In genomic region chr13:94416454-94417080, GRCh38 we compare ENCODE assay signal across 1 cellular context.
TF ChIP-seq lines count a peak whose summit lies in the region.

No MANE protein-coding gene starts in this region.

TF ChIP-seq in HepG2, 621 proteins besides CTCF, POLR2A, EP300 and RAD21 (continued from another document and continues in another):
- TF ChIP-seq, protein P1, sequence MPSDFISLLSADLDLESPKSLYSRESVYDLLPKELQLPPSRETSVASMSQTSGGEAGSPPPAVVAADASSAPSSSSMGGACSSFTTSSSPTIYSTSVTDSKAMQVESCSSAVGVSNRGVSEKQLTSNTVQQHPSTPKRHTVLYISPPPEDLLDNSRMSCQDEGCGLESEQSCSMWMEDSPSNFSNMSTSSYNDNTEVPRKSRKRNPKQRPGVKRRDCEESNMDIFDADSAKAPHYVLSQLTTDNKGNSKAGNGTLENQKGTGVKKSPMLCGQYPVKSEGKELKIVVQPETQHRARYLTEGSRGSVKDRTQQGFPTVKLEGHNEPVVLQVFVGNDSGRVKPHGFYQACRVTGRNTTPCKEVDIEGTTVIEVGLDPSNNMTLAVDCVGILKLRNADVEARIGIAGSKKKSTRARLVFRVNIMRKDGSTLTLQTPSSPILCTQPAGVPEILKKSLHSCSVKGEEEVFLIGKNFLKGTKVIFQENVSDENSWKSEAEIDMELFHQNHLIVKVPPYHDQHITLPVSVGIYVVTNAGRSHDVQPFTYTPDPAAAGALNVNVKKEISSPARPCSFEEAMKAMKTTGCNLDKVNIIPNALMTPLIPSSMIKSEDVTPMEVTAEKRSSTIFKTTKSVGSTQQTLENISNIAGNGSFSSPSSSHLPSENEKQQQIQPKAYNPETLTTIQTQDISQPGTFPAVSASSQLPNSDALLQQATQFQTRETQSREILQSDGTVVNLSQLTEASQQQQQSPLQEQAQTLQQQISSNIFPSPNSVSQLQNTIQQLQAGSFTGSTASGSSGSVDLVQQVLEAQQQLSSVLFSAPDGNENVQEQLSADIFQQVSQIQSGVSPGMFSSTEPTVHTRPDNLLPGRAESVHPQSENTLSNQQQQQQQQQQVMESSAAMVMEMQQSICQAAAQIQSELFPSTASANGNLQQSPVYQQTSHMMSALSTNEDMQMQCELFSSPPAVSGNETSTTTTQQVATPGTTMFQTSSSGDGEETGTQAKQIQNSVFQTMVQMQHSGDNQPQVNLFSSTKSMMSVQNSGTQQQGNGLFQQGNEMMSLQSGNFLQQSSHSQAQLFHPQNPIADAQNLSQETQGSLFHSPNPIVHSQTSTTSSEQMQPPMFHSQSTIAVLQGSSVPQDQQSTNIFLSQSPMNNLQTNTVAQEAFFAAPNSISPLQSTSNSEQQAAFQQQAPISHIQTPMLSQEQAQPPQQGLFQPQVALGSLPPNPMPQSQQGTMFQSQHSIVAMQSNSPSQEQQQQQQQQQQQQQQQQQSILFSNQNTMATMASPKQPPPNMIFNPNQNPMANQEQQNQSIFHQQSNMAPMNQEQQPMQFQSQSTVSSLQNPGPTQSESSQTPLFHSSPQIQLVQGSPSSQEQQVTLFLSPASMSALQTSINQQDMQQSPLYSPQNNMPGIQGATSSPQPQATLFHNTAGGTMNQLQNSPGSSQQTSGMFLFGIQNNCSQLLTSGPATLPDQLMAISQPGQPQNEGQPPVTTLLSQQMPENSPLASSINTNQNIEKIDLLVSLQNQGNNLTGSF (CRISPR knock-in tag; IDR thresholded peaks at IDR 0.05), result no peak
- TF ChIP-seq NPAS2 (CRISPR knock-in tag; IDR thresholded peaks at IDR 0.05; ENCODE audit: borderline replicate concordance) (no peak), ZHX1 (CRISPR knock-in tag; IDR thresholded peaks at IDR 0.05; ENCODE audit: low read depth) (no peak), NONO (IDR thresholded peaks at IDR 0.05) (no peak), NONO (CRISPR knock-in tag; conservative IDR thresholded peaks at IDR 0.05) (0 out of 2 replicates have a peak, but pooled peaks have one; percentile 22), ZNF136 (CRISPR knock-in tag; IDR thresholded peaks at IDR 0.05; ENCODE audit: low read depth) (no peak), HDAC2 (CRISPR knock-in tag; IDR thresholded peaks at IDR 0.05) (0 out of 2 replicates have a peak, but pooled peaks have one; percentile 19), ZNF432 (CRISPR knock-in tag; IDR thresholded peaks at IDR 0.05; ENCODE audit: borderline replicate concordance) (no peak), KMT2B (CRISPR knock-in tag; IDR thresholded peaks at IDR 0.05) (no peak), SMC3 (IDR thresholded peaks at IDR 0.05; ENCODE audit: low read length) (peak; percentile 79), SMAD3 (CRISPR knock-in tag; IDR thresholded peaks at IDR 0.05) (peak; percentile 59; the same call in 1 of the 2 replicates), RFX5 (IDR thresholded peaks at IDR 0.05; ENCODE audit: low read depth, low read length) (no peak), ZMYM4 (CRISPR knock-in tag; IDR thresholded peaks at IDR 0.05) (0 out of 2 replicates have a peak, but pooled peaks have one; percentile 23), ZNF609 (CRISPR knock-in tag; IDR thresholded peaks at IDR 0.05; ENCODE audit: borderline replicate concordance) (no peak), ZNF143 (CRISPR knock-in tag; IDR thresholded peaks at IDR 0.05) (no peak), ELF3 (CRISPR knock-in tag; IDR thresholded peaks at IDR 0.05) (peak; percentile 72; the same call in 1 of the 2 replicates), NR2F6 (IDR thresholded peaks at IDR 0.05) (no peak), NR2F6 (CRISPR knock-in tag; IDR thresholded peaks at IDR 0.05) (no peak), IKZF4 (CRISPR knock-in tag; IDR thresholded peaks at IDR 0.05; ENCODE audit: borderline replicate concordance, low read depth, not compliant biosample characterization) (no peak), IRF2 (CRISPR knock-in tag; IDR thresholded peaks at IDR 0.05) (peak; percentile 66; the same call in 1 of the 2 replicates), POLR2AphosphoS5 (IDR thresholded peaks at IDR 0.05; ENCODE audit: low read depth, low read length) (no peak), SOX5 (CRISPR knock-in tag; IDR thresholded peaks at IDR 0.05; ENCODE audit: borderline replicate concordance) (peak; percentile 24; the same call in 1 of the 2 replicates), ERF (CRISPR knock-in tag; IDR thresholded peaks at IDR 0.05) (peak; percentile 50; the same call in 1 of the 2 replicates), FOSL2 (CRISPR knock-in tag; IDR thresholded peaks at IDR 0.05) (peak; percentile 26; the same call in 1 of the 2 replicates), ZNF30 (CRISPR knock-in tag; IDR thresholded peaks at IDR 0.05) (no peak), CEBPB (IDR thresholded peaks at IDR 0.05; ENCODE audit: borderline replicate concordance, low read depth, low read length) (peak; percentile 95), SUZ12 (IDR thresholded peaks at IDR 0.05; ENCODE audit: low read depth, low read length) (no peak), ZNF775 (CRISPR knock-in tag; IDR thresholded peaks at IDR 0.05; ENCODE audit: borderline replicate concordance) (no peak), SP2 (CRISPR knock-in tag; IDR thresholded peaks at IDR 0.05) (no peak), RXRA (CRISPR knock-in tag; IDR thresholded peaks at IDR 0.05) (no peak), RARG (CRISPR knock-in tag; IDR thresholded peaks at IDR 0.05; ENCODE audit: low read depth) (no peak), POGZ (CRISPR knock-in tag; IDR thresholded peaks at IDR 0.05) (no peak), NFKBIZ (CRISPR knock-in tag; IDR thresholded peaks at IDR 0.05) (0 out of 2 replicates have a peak, but pooled peaks have one; percentile 33), ZNF749 (CRISPR knock-in tag; IDR thresholded peaks at IDR 0.05; ENCODE audit: borderline replicate concordance) (no peak)
- TF ChIP-seq, protein P2, sequence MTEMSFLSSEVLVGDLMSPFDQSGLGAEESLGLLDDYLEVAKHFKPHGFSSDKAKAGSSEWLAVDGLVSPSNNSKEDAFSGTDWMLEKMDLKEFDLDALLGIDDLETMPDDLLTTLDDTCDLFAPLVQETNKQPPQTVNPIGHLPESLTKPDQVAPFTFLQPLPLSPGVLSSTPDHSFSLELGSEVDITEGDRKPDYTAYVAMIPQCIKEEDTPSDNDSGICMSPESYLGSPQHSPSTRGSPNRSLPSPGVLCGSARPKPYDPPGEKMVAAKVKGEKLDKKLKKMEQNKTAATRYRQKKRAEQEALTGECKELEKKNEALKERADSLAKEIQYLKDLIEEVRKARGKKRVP (CRISPR knock-in tag; IDR thresholded peaks at IDR 0.05), result peak in 1 of 2 experiments; percentile 84; a peak in 2 of 4 replicates
- TF ChIP-seq, protein P3, sequence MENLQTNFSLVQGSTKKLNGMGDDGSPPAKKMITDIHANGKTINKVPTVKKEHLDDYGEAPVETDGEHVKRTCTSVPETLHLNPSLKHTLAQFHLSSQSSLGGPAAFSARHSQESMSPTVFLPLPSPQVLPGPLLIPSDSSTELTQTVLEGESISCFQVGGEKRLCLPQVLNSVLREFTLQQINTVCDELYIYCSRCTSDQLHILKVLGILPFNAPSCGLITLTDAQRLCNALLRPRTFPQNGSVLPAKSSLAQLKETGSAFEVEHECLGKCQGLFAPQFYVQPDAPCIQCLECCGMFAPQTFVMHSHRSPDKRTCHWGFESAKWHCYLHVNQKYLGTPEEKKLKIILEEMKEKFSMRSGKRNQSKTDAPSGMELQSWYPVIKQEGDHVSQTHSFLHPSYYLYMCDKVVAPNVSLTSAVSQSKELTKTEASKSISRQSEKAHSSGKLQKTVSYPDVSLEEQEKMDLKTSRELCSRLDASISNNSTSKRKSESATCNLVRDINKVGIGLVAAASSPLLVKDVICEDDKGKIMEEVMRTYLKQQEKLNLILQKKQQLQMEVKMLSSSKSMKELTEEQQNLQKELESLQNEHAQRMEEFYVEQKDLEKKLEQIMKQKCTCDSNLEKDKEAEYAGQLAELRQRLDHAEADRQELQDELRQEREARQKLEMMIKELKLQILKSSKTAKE (CRISPR knock-in tag; IDR thresholded peaks at IDR 0.05; ENCODE audit: borderline replicate concordance), result no peak
- TF ChIP-seq, protein P4, sequence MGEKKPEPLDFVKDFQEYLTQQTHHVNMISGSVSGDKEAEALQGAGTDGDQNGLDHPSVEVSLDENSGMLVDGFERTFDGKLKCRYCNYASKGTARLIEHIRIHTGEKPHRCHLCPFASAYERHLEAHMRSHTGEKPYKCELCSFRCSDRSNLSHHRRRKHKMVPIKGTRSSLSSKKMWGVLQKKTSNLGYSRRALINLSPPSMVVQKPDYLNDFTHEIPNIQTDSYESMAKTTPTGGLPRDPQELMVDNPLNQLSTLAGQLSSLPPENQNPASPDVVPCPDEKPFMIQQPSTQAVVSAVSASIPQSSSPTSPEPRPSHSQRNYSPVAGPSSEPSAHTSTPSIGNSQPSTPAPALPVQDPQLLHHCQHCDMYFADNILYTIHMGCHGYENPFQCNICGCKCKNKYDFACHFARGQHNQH (CRISPR knock-in tag; IDR thresholded peaks at IDR 0.05), result no peak
- TF ChIP-seq, protein P5, sequence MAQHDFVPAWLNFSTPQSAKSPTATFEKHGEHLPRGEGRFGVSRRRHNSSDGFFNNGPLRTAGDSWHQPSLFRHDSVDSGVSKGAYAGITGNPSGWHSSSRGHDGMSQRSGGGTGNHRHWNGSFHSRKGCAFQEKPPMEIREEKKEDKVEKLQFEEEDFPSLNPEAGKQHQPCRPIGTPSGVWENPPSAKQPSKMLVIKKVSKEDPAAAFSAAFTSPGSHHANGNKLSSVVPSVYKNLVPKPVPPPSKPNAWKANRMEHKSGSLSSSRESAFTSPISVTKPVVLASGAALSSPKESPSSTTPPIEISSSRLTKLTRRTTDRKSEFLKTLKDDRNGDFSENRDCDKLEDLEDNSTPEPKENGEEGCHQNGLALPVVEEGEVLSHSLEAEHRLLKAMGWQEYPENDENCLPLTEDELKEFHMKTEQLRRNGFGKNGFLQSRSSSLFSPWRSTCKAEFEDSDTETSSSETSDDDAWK (CRISPR knock-in tag; IDR thresholded peaks at IDR 0.05), result no peak
- TF ChIP-seq, protein P6, sequence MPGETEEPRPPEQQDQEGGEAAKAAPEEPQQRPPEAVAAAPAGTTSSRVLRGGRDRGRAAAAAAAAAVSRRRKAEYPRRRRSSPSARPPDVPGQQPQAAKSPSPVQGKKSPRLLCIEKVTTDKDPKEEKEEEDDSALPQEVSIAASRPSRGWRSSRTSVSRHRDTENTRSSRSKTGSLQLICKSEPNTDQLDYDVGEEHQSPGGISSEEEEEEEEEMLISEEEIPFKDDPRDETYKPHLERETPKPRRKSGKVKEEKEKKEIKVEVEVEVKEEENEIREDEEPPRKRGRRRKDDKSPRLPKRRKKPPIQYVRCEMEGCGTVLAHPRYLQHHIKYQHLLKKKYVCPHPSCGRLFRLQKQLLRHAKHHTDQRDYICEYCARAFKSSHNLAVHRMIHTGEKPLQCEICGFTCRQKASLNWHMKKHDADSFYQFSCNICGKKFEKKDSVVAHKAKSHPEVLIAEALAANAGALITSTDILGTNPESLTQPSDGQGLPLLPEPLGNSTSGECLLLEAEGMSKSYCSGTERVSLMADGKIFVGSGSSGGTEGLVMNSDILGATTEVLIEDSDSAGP (CRISPR knock-in tag; IDR thresholded peaks at IDR 0.05; ENCODE audit: borderline replicate concordance), result no peak
